Comparison of ENCODE assay signal across 8 cellular contexts in the genomic region with DNA sequence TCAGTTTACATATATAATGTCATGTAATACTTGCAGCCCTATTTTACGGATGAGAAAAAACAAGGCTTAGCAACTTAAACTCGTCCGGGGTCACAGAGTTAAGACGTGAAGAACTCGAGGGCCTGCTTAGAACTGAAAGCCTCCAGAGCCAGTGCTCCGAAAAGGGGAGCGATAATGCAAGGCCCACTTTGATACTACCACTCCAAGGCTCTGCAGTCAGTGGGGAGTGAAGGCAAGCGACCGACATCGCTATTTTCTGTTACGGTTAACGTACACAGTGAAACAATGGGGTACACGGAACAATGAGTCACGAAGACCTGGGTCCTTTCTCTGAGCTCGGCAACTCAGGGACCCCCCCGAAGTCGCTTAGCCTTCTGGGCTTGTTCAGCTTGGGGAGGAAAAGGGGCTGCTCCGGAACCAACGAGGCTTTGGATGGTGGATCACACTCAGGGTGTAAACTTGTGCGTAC. TPM values are rescaled to one million over a fixed set of nuclear protein-coding genes. Genes with fewer than 3 reads are reported as not detected.
A peak's percentile ranks its signal among the peaks of the same experiment; 100 is the strongest.
DNase-seq lines count a peak whose midpoint lies in the region; ATAC-seq and TF ChIP-seq lines count a peak whose summit lies in the region.

No MANE protein-coding gene starts in this region.

- H3K36me3 ChIP-seq in BLaER1 treated with 17β-estradiol and CSF1 and Interleukin-3, amounts not matched to agents 10 nM and 100 nM, result peaks cover 5 to 33% (median 22%) of the 10 kb centered on the region in 11 experiments; a peak in 21 of 22 replicates
- peaks cover 15% of the 10 kb centered on the region for H3K36me3 ChIP-seq in OCI-LY7 (ENCODE audit: insufficient read depth, low read length)
- no peaks in the 10 kb centered on the region for H3K36me3 ChIP-seq in endocrine pancreas (ENCODE audit: control insufficient read depth, insufficient read depth, low read length)

- no peaks in the 10 kb centered on the region for H3K27me3 ChIP-seq in BLaER1 treated with 17β-estradiol and CSF1 and Interleukin-3, amounts not matched to agents 10 nM and 100 nM
- H3K27me3 ChIP-seq in endocrine pancreas (ENCODE audit: control insufficient read depth, insufficient read depth, low read length), result no peaks in the 10 kb centered on the region

- H3K27ac ChIP-seq in BLaER1 treated with 17β-estradiol and CSF1 and Interleukin-3, amounts not matched to agents 10 nM and 100 nM, result peak overlapping the region; percentile 84 to 99 (median 97)
- peak overlapping the region; percentile 79 for H3K27ac ChIP-seq in OCI-LY7 (ENCODE audit: low read depth, low read length, poor library complexity, severe bottlenecking)

- peaks cover 5% of the 10 kb centered on the region for H3K9me3 Mint-ChIP-seq in nephron progenitor cell

- H4K20me1 ChIP-seq in BLaER1 treated with 17β-estradiol and CSF1 and Interleukin-3, amounts not matched to agents 10 nM and 100 nM, result peaks cover 0 to 50% (median 32%) of the 10 kb centered on the region in 11 experiments; a peak in 16 of 22 replicates
- peaks cover 25% of the 10 kb centered on the region for H4K20me1 ChIP-seq in OCI-LY7 (ENCODE audit: insufficient read depth, low read length)

- peak overlapping the region; percentile 73 to 96 (median 93) for H3K4me3 ChIP-seq in BLaER1 treated with 17β-estradiol and CSF1 and Interleukin-3, amounts not matched to agents 10 nM and 100 nM
- peak overlapping the region; percentile 91 for H3K4me3 ChIP-seq in OCI-LY7 (ENCODE audit: low read depth, low read length, poor library complexity, severe bottlenecking)
- peak overlapping the region; percentile 92 for H3K4me3 ChIP-seq in endocrine pancreas (ENCODE audit: control insufficient read depth, insufficient read depth, low read length)

- peaks cover 0 to 7% (median 4%) of the 10 kb centered on the region in 11 experiments; a peak in 7 of 22 replicates for H3K9me3 ChIP-seq in BLaER1 treated with 17β-estradiol and CSF1 and Interleukin-3, amounts not matched to agents 10 nM and 100 nM (replicated peaks in 1 of 11)
- H3K9me3 ChIP-seq in OCI-LY7 (ENCODE audit: low read length), result no peaks in the 10 kb centered on the region
- H3K9me3 ChIP-seq in endocrine pancreas (ENCODE audit: control insufficient read depth, low read length), result no peaks in the 10 kb centered on the region

- peaks cover 21% of the 10 kb centered on the region for H3K4me1 Mint-ChIP-seq in nephron progenitor cell

- TF ChIP-seq CTCF in OCI-LY7 (conservative IDR thresholded peaks at IDR 0.05; ENCODE audit: low read length) (no peak), nephron progenitor cell (IDR thresholded peaks at IDR 0.05) (no peak)

- peaks cover 8% of the 10 kb centered on the region for H3K27me3 Mint-ChIP-seq in nephron progenitor cell (ENCODE audit: low read depth, poor library complexity)

- no peak for DNase-seq in OCI-LY7 (ENCODE audit: low spot score)
- no peak for DNase-seq in nephron progenitor cell

- H3K4me3 Mint-ChIP-seq in nephron progenitor cell, result peak overlapping the region; percentile 99

- peak overlapping the region; percentile 77 to 96 (median 85) for H3K4me2 ChIP-seq in BLaER1 treated with 17β-estradiol and CSF1 and Interleukin-3, amounts not matched to agents 10 nM and 100 nM
- peak overlapping the region; percentile 77 for H3K4me2 ChIP-seq in OCI-LY7 (ENCODE audit: low read length)

- peaks cover 33% of the 10 kb centered on the region for H3K36me3 Mint-ChIP-seq in nephron progenitor cell (ENCODE audit: low read depth)

- CTCF ChIA-PET in OCI-LY7 (lab: Charles Lee; ENCODE audit: unreplicated experiment), result interaction anchor here (1.3 kb wide), 2 partner anchors 12 to 225 kb away, joined by 4 read pairs; no protein-coding TSS in a partner anchor

- peak overlapping the region; percentile 98 for H3K27ac Mint-ChIP-seq in nephron progenitor cell

- POLR2A ChIA-PET in OCI-LY7 (lab: Charles Lee), result interaction anchor here (0.9 to 1.7 kb wide), 10 partner anchors 10 to 345 kb away, joined by 3 to 7 read pairs (median 5); no protein-coding TSS in a partner anchor

- no peaks in the 10 kb centered on the region for H3K9me2 ChIP-seq in OCI-LY7 (ENCODE audit: insufficient read depth, low read length)

- ATAC-seq in GM21619 (IDR thresholded peaks at IDR 0.05; ENCODE audit: unreplicated experiment), result peak; percentile 30
- ATAC-seq in GM19395 (IDR thresholded peaks at IDR 0.05; ENCODE audit: unreplicated experiment), result no peak
- no peak for ATAC-seq in HG03196 (IDR thresholded peaks at IDR 0.05; ENCODE audit: unreplicated experiment)
- no peak for ATAC-seq in GM21423 (IDR thresholded peaks at IDR 0.05; ENCODE audit: unreplicated experiment)

- H2AFZ ChIP-seq in OCI-LY7 (ENCODE audit: low read length), result peak overlapping the region; percentile 83; the same call in 1 of the 2 replicates

- peaks cover 17 to 37% (median 22%) of the 10 kb centered on the region in 10 experiments for H3K4me1 ChIP-seq in BLaER1 treated with 17β-estradiol and CSF1 and Interleukin-3, amounts not matched to agents 10 nM and 100 nM
- H3K4me1 ChIP-seq in OCI-LY7 (ENCODE audit: insufficient read depth, low read length, poor library complexity, severe bottlenecking) (peaks cover 21% of the 10 kb centered on the region), endocrine pancreas (ENCODE audit: control insufficient read depth, insufficient read depth, low read length) (peaks cover 23% of the 10 kb centered on the region)

- peaks cover 48% of the 10 kb centered on the region for H3K79me2 ChIP-seq in OCI-LY7 (ENCODE audit: insufficient read depth, low read depth, low read length)

- intact Hi-C loops in OCI-LY7 (cut with micrococcal nuclease; ENCODE audit: unreplicated experiment), result loop anchor here (1.0 to 5.0 kb wide), 2 partner anchors 235 to 844 kb away; partner anchors contain the start of genes AIMP1, GSTCD, INTS12 and TBCK

- H3K9ac ChIP-seq in BLaER1 treated with 17β-estradiol and CSF1 and Interleukin-3, amounts not matched to agents 10 nM and 100 nM, result peak overlapping the region; percentile 88 to 98 (median 97)
- peak overlapping the region; percentile 94 for H3K9ac ChIP-seq in endocrine pancreas (ENCODE audit: control insufficient read depth, insufficient read depth, low read length)

- no TSS peak for BruUV-seq in OCI-LY7 (replicated peaks; lab: Mats Ljungman, UMichigan)

RNA-seq across cellular contexts. Expression of gene PPA2, which starts 1.0 kb away (rescaled TPM):
- 55.7 and 73.1 TPM in 2 replicates for total RNA-seq in OCI-LY7 (2014; rRNA removed; shearing (Covaris generic))
- total RNA-seq in OCI-LY7 (2022), result 74.6 and 77.7 TPM in 2 replicates
